Comparison of ENCODE assay signal across 21 cellular contexts in genomic region chr12:80607361-80608135, GRCh38.
DNase-seq lines count a peak whose midpoint lies in the region; ATAC-seq, FAIRE-seq and TF ChIP-seq lines count a peak whose summit lies in the region.
"Had no signal": no experiment of that assay in that cellular context is flagged by ENCODE, and none has a peak within 500 bp of the region (broad histone marks: within the 10 kb centered on the region; RNA-seq: fewer than 3 reads in every experiment).

No MANE protein-coding gene starts in this region.

- H3K27me3 ChIP-seq in prostate gland (replicated peaks; ENCODE audit: insufficient read depth) (no peaks in the 10 kb centered on the region), Karpas-422 (ENCODE audit: low read length) (no peaks in the 10 kb centered on the region)
- H3K27me3 ChIP-seq: gastroesophageal sphincter, transverse colon had no signal

- H3K27ac Mint-ChIP-seq in stimulated activated effector memory CD8-positive, alpha-beta T cell treated with anti-CD3 and anti-CD28 coated beads, Interleukin-12 subunit alpha, Interleukin-12 subunit beta, amount 100 ng/mL, for 72 hours = no peak overlapping the region
- H3K27ac Mint-ChIP-seq: activated naive CD8-positive, alpha-beta T cell; stimulated activated memory B cell treated with anti-CD40 and anti-IgM and Interleukin-4, amounts not matched to agents 10 μg/mL and 1 μg/mL and 100 μg/mL, for 72 hours had no signal

- H3K4me1 Mint-ChIP-seq in stimulated activated effector memory CD8-positive, alpha-beta T cell treated with anti-CD3 and anti-CD28 coated beads, Interleukin-12 subunit alpha, Interleukin-12 subunit beta, amount 100 ng/mL, for 72 hours = no peaks in the 10 kb centered on the region
- H3K4me1 Mint-ChIP-seq: stimulated activated memory B cell treated with anti-CD40 and anti-IgM and Interleukin-4, amounts not matched to agents 10 μg/mL and 1 μg/mL and 100 μg/mL, for 72 hours had no signal

- H3K9me2 ChIP-seq in Karpas-422 (replicated peaks; ENCODE audit: insufficient read depth, low read length) = no peaks in the 10 kb centered on the region

- FAIRE-seq in A549 (lab: Jason Lieb, UNC) = no peak

- H3K27ac ChIP-seq in A549 (no peak overlapping the region), prostate gland (no peak overlapping the region), Karpas-422 (ENCODE audit: low read length) (no peak overlapping the region)
- H3K27ac ChIP-seq: gastroesophageal sphincter, transverse colon had no signal

- H3K4me3 ChIP-seq in A549 (no peak overlapping the region), fibroblast of the aortic adventitia (ENCODE audit: low read depth, low read length) (no peak overlapping the region), prostate gland (no peak overlapping the region), Karpas-422 (ENCODE audit: low read length) (no peak overlapping the region)
- H3K4me3 ChIP-seq: gastroesophageal sphincter, transverse colon had no signal

- DNase-seq in A549 (ENCODE audit: low read depth in 1 of 2, low spot score in 1 of 2) (no peak), OCI-M1 (lab: John Stamatoyannopoulos, UW) (peak; percentile 12), fibroblast of the aortic adventitia (ENCODE audit: low read depth) (no peak), prostate gland (ENCODE audit: low spot score) (no peak), Karpas-422 (no peak)
- no peak for DNase-seq in NK-92 treated with Interleukin-12 subunit alpha and Interleukin-12 subunit beta, amount 100 ng/mL, for 24 hours (lab: John Stamatoyannopoulos, UW)
- no peak for DNase-seq in stimulated activated effector memory CD8-positive, alpha-beta T cell treated with anti-CD3 and anti-CD28 coated beads, Interleukin-12 subunit alpha, Interleukin-12 subunit beta, amount 100 ng/mL, for 72 hours (ENCODE audit: low spot score in 2 of 2)
- DNase-seq: activated CD4-positive, alpha-beta T cell treated with anti-CD3 and anti-CD28 coated beads for 48 hours; activated T-cell treated with anti-CD3 and anti-CD28 coated beads, Interleukin-2, amount 50 U/mL, for 1 hour; effector memory CD4-positive, alpha-beta T cell; GOT3; KBM-7; mesendoderm; NCI-H1694 treated with DMSO at 0.1 percent for 48 hours; NCI-H510A; RPMI8226; transverse colon had no signal

- TF ChIP-seq RAD21 in A549 (conservative IDR thresholded peaks at IDR 0.05 in 1 of 2, IDR thresholded peaks at IDR 0.05 in 1 of 2) = 0 out of 5 replicates have a peak, but pooled peaks of 1 of the 2 experiments have one; percentile 9

- H3K36me3 Mint-ChIP-seq in stimulated activated effector memory CD8-positive, alpha-beta T cell treated with anti-CD3 and anti-CD28 coated beads, Interleukin-12 subunit alpha, Interleukin-12 subunit beta, amount 100 ng/mL, for 72 hours = no peaks in the 10 kb centered on the region
- H3K36me3 Mint-ChIP-seq: activated naive CD8-positive, alpha-beta T cell; stimulated activated memory B cell treated with anti-CD40 and anti-IgM and Interleukin-4, amounts not matched to agents 10 μg/mL and 1 μg/mL and 100 μg/mL, for 72 hours had no signal

- CTCF ChIA-PET in A549 (lab: Yijun Ruan, JAX) = interaction anchor here (0.5 to 1.2 kb wide), 3 partner anchors 9 to 333 kb away, joined by 3 to 4 read pairs (median 3); no protein-coding TSS in a partner anchor

- TF ChIP-seq POLR2A in A549 (IDR thresholded peaks at IDR 0.05; ENCODE audit: low read length) = no peak
- no peak for TF ChIP-seq POLR2A in prostate gland (IDR thresholded peaks at IDR 0.05)

- no peak for TF ChIP-seq EP300 in A549 (IDR thresholded peaks at IDR 0.05)

- H4K20me1 ChIP-seq in Karpas-422 (ENCODE audit: insufficient read depth, low read depth, low read length) = no peaks in the 10 kb centered on the region

- H3K9me3 Mint-ChIP-seq in stimulated activated effector memory CD8-positive, alpha-beta T cell treated with anti-CD3 and anti-CD28 coated beads, Interleukin-12 subunit alpha, Interleukin-12 subunit beta, amount 100 ng/mL, for 72 hours = peaks cover 10% of the 10 kb centered on the region

- POLR2A ChIA-PET in A549 (lab: Yijun Ruan, JAX) = no interaction called here

- H3K9me3 ChIP-seq in A549 (no peaks in the 10 kb centered on the region), prostate gland (no peaks in the 10 kb centered on the region), Karpas-422 (ENCODE audit: low read length) (no peaks in the 10 kb centered on the region)
- H3K9me3 ChIP-seq: gastroesophageal sphincter, transverse colon had no signal

- no peak overlapping the region for H3K4me3 Mint-ChIP-seq in stimulated activated effector memory CD8-positive, alpha-beta T cell treated with anti-CD3 and anti-CD28 coated beads, Interleukin-12 subunit alpha, Interleukin-12 subunit beta, amount 100 ng/mL, for 72 hours
- H3K4me3 Mint-ChIP-seq: activated naive CD8-positive, alpha-beta T cell; stimulated activated memory B cell treated with anti-CD40 and anti-IgM and Interleukin-4, amounts not matched to agents 10 μg/mL and 1 μg/mL and 100 μg/mL, for 72 hours had no signal

- H3K36me3 ChIP-seq in prostate gland = no peaks in the 10 kb centered on the region
- no peaks in the 10 kb centered on the region for H3K36me3 ChIP-seq in Karpas-422 (ENCODE audit: insufficient read depth, low read length)
- H3K36me3 ChIP-seq: gastroesophageal sphincter, transverse colon had no signal

- H3K4me2 ChIP-seq in A549 (no peak overlapping the region), Karpas-422 (ENCODE audit: low read depth, low read length, poor library complexity, severe bottlenecking) (no peak overlapping the region)

- no peak overlapping the region for H3K9ac ChIP-seq in Karpas-422 (ENCODE audit: low read length)

- ATAC-seq in A549 (0 out of 6 replicates have a peak, but pooled peaks have one; percentile 38 to 54), GM18867 (IDR thresholded peaks at IDR 0.05; ENCODE audit: unreplicated experiment) (peak; percentile 70)
- no peak for ATAC-seq in stimulated activated effector memory CD8-positive, alpha-beta T cell treated with anti-CD3 and anti-CD28 coated beads, Interleukin-12 subunit alpha, Interleukin-12 subunit beta, amount 100 ng/mL, for 72 hours
- ATAC-seq: gastroesophageal sphincter; stimulated activated memory B cell treated with anti-CD40 and anti-IgM and Interleukin-4, amounts not matched to agents 10 μg/mL and 1 μg/mL and 100 μg/mL, for 72 hours had no signal

- H3K79me2 ChIP-seq in Karpas-422 (ENCODE audit: low read length) = no peaks in the 10 kb centered on the region

- H3K4me1 ChIP-seq in A549 = no peaks in the 10 kb centered on the region
- H3K4me1 ChIP-seq in prostate gland (replicated peaks) = no peaks in the 10 kb centered on the region
- H3K4me1 ChIP-seq in Karpas-422 (ENCODE audit: low read length) = no peaks in the 10 kb centered on the region
- H3K4me1 ChIP-seq: gastroesophageal sphincter, transverse colon had no signal

- WGBS in A549 (ENCODE audit: missing lambda C conversion rate) = 47% methylated on average over 3 of the region's 3 CpGs
- WGBS in prostate gland = 79% methylated on average over 3 of the region's 3 CpGs

- intact Hi-C loops in prostate gland (cut with DNase I) = no loop called here

- H2AFZ ChIP-seq in Karpas-422 (ENCODE audit: low read length) = no peak overlapping the region

- no peak for TF ChIP-seq CTCF in A549 (IDR thresholded peaks at IDR 0.05)
- TF ChIP-seq CTCF in fibroblast of the aortic adventitia (IDR thresholded peaks at IDR 0.05; ENCODE audit: insufficient read depth, low read length) = peak; percentile 17
- no peak for TF ChIP-seq CTCF in prostate gland (IDR thresholded peaks at IDR 0.05)

TF ChIP-seq in A549, 52 proteins besides CTCF, POLR2A, EP300 and RAD21:
- TF ChIP-seq JUNB (IDR thresholded peaks at IDR 0.05) = no peak
- no peak for TF ChIP-seq ATOH8 (CRISPR knock-in tag; IDR thresholded peaks at IDR 0.05; ENCODE audit: low read depth)
- TF ChIP-seq EHF (CRISPR knock-in tag; IDR thresholded peaks at IDR 0.05) = no peak
- no peak for TF ChIP-seq TP53 (CRISPR knock-in tag; IDR thresholded peaks at IDR 0.05)
- TF ChIP-seq MAZ (IDR thresholded peaks at IDR 0.05; ENCODE audit: borderline replicate concordance, low read depth, low read length) = no peak
- no peak for TF ChIP-seq KDM5A (IDR thresholded peaks at IDR 0.05)
- no peak for TF ChIP-seq TFCP2L1 (CRISPR knock-in tag; IDR thresholded peaks at IDR 0.05)
- TF ChIP-seq HEYL (CRISPR knock-in tag; IDR thresholded peaks at IDR 0.05) = no peak
- TF ChIP-seq KDM1A (IDR thresholded peaks at IDR 0.05; ENCODE audit: low read depth) = no peak
- no peak for TF ChIP-seq NFE2L2 (conservative IDR thresholded peaks at IDR 0.05; ENCODE audit: low read length)
- no peak for TF ChIP-seq FOSB (CRISPR knock-in tag; IDR thresholded peaks at IDR 0.05)
- TF ChIP-seq ZC3H11A (IDR thresholded peaks at IDR 0.05) = no peak
- no peak for TF ChIP-seq SREBF2 (IDR thresholded peaks at IDR 0.05)
TF ChIP-seq in A549: peak in this region for 0.
